In the genomic region with DNA sequence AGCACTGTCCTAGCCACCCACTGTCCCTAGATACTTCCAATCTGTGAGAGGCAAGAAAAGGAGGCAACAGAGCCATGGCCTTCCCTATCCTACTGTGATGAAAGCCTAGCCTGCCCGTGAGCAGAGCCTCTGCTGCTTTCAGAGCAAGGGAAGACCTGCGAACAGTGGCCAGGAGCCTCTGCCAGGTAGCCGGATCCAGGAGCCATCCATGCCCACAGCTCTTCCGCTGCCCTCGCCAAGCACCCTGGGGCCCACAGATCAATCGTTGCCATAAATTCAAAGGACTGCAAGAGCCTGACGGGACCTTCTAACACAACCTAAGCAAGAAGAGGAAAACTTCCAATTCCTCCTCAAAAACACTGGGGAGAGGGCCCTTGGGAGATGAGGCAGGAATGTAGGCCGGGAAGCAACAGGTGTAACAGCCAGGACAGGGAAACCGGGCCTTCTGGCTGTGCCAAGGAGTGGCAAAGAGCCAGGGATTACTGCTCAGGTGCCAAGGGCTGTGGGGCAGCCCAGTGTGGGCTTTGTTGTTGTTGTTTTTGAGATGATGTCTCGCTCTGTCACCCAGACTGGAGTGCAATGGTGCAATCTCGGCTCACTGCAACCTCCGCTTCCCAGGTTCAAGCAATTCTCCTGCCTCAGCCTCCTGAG, we compare ENCODE assay signal across 20 cellular contexts. TPM values are rescaled to one million over a fixed set of nuclear protein-coding genes. Genes with fewer than 3 reads are reported as not detected.
A peak's percentile ranks its signal among the peaks of the same experiment; 100 is the strongest.
DNase-seq lines count a peak whose midpoint lies in the region; ATAC-seq, FAIRE-seq and TF ChIP-seq lines count a peak whose summit lies in the region.
"Had no signal": no experiment of that assay in that cellular context is flagged by ENCODE, and none has a peak within 500 bp of the region (broad histone marks: within the 10 kb centered on the region; RNA-seq: fewer than 3 reads in every experiment).

No MANE protein-coding gene starts in this region.

- TF ChIP-seq POLR2A in GM12892 (IDR thresholded peaks at IDR 0.05; ENCODE audit: low read depth, low read length) = 0 out of 2 replicates have a peak, but pooled peaks have one; percentile 0

- H3K36me3 Mint-ChIP-seq in endothelial cell (ENCODE audit: low read depth, unreplicated experiment) = peaks cover 39% of the 10 kb centered on the region

- peak overlapping the region; percentile 98 for H3K27ac ChIP-seq in RWPE1
- peak overlapping the region in 1 of 4 donors; percentile 5 for H3K27ac ChIP-seq in pancreas
- H3K27ac ChIP-seq: lower lobe of right lung had no signal

- H3K27me3 ChIP-seq in pancreas = no peaks in the 10 kb centered on the region
- H3K27me3 ChIP-seq: adrenal gland, heart right ventricle, vagina had no signal

- 53 to 66% methylated on average over 12 of the region's 12 CpGs for WGBS in pancreas, 2 donors

- ATAC-seq in pancreas = peak; percentile 67 to 88 (median 75)
- no peak for ATAC-seq in HG03045 (IDR thresholded peaks at IDR 0.05; ENCODE audit: unreplicated experiment)

- H3K36me3 ChIP-seq in pancreas = peaks cover 0 to 75% (median 43%) of the 10 kb centered on the region in 3 donors

- POLR2A ChIA-PET in RWPE1 (lab: Yijun Ruan, JAX; ENCODE audit: low non-redundant PET) = no interaction called here

- CTCF ChIA-PET in RWPE1 (lab: Yijun Ruan, JAX) = interaction anchor here (0.7 kb wide), 3 partner anchors 19 to 82 kb away, joined by 3 to 4 read pairs (median 4); no protein-coding TSS in a partner anchor

- intact Hi-C loops in pancreas (cut with DNase I) = no loop called here

- no peak for FAIRE-seq in GM12892 (lab: Jason Lieb, UNC)
- no peak for FAIRE-seq in pancreas (lab: Jason Lieb, UNC)

- no peak overlapping the region for H3K4me3 ChIP-seq in pancreas
- H3K4me3 ChIP-seq: adrenal gland, heart right ventricle, lower lobe of right lung, vagina had no signal

- no peak overlapping the region for H3K4me3 Mint-ChIP-seq in endothelial cell (ENCODE audit: unreplicated experiment)
- H3K4me3 Mint-ChIP-seq: CD4-positive, alpha-beta T cell; central memory CD8-positive, alpha-beta T cell; naive B cell had no signal

- H3K4me1 ChIP-seq in pancreas = peaks cover 0 to 10% (median 5%) of the 10 kb centered on the region in 3 donors

- peaks cover 12% of the 10 kb centered on the region for H3K27me3 Mint-ChIP-seq in endothelial cell (ENCODE audit: unreplicated experiment)
- H3K27me3 Mint-ChIP-seq: CD4-positive, alpha-beta T cell; central memory CD8-positive, alpha-beta T cell; naive B cell had no signal

- no peak for DNase-seq in GM12892 (ENCODE audit: insufficient read length)
- no peak for DNase-seq in RWPE1 (ENCODE audit: low spot score)
- DNase-seq in endothelial cell (ENCODE audit: low spot score) = no peak
- DNase-seq in pancreas = peak in 4 of 6 donors; percentile 58 to 75 (median 64)
- DNase-seq in activated CD4-positive, CD25-positive, alpha-beta regulatory T cell treated with anti-CD3 and anti-CD28 coated beads, Interleukin-2, amount 50 U/mL, for 72 hours = no peak
- no peak for DNase-seq in NCI-H1048 (lab: John Stamatoyannopoulos, UW)
- no peak for DNase-seq in NCI-H226
- DNase-seq: activated gamma-delta T cell; effector CD8-positive, alpha-beta T cell; lower lobe of right lung; MV-4-11; NCI-H1930; Right ventricle myocardium superior had no signal

- peak overlapping the region; percentile 61 for H3K27ac Mint-ChIP-seq in endothelial cell (ENCODE audit: unreplicated experiment)
- H3K27ac Mint-ChIP-seq: CD4-positive, alpha-beta T cell had no signal

- TF ChIP-seq CTCF in RWPE1 (conservative IDR thresholded peaks at IDR 0.05; ENCODE audit: low read depth) (no peak), endothelial cell (IDR thresholded peaks at IDR 0.05; ENCODE audit: unreplicated experiment) (no peak), pancreas (IDR thresholded peaks at IDR 0.05) (no peak)

- H3K9me3 Mint-ChIP-seq in endothelial cell (ENCODE audit: unreplicated experiment) = no peaks in the 10 kb centered on the region
- H3K9me3 Mint-ChIP-seq: CD4-positive, alpha-beta T cell; central memory CD8-positive, alpha-beta T cell; naive B cell had no signal

- no peaks in the 10 kb centered on the region for H3K9me3 ChIP-seq in pancreas
- H3K9me3 ChIP-seq: adrenal gland, heart right ventricle, lower lobe of right lung, vagina had no signal

- peaks cover 4% of the 10 kb centered on the region for H3K4me1 Mint-ChIP-seq in endothelial cell (ENCODE audit: unreplicated experiment)

RNA-seq across cellular contexts. Expression of a gene that starts 18.1 kb away (rescaled TPM):
- 53.9 TPM for polyA plus RNA-seq in GM12892 (2012; ENCODE audit: missing spikeins)
- total RNA-seq in endothelial cell (ENCODE audit: unreplicated experiment) (144 TPM), pancreas (10 to 100 TPM; 52.7 to 94.2 (median 57.7) TPM)
- polyA plus RNA-seq in pancreas = 100 to 1,000 TPM in 1 of 2 donors, 10 to 100 TPM in 1; 87.2 to 115 TPM

RNA-seq across cellular contexts. Expression of a gene that starts 26.3 kb away (rescaled TPM):
- polyA plus RNA-seq in GM12892 (2012; ENCODE audit: missing spikeins) = 3.6 TPM
- 59.8 TPM for total RNA-seq in endothelial cell (ENCODE audit: unreplicated experiment)
- 10 to 100 TPM; 11.6 to 30.5 (median 18.6) TPM for total RNA-seq in pancreas
- 10 to 100 TPM; 17.0 to 24.4 TPM for polyA plus RNA-seq in pancreas

Comparison
In these comparisons a context has a peak if more than half of its experiments do, and no peak if none do; other contexts are left out.
1. DNase-seq: peak in pancreas (4 of 6); none in GM12892 (single experiment), RWPE1 (single experiment), endothelial cell (single experiment), activated CD4-positive, CD25-positive, alpha-beta regulatory T cell treated with anti-CD3 and anti-CD28 coated beads, Interleukin-2, amount 50 U/mL, for 72 hours (single experiment), NCI-H1048 (single experiment) and NCI-H226 (single experiment).